In genomic region chrX:48575642-48576041, GRCh38 we compare ENCODE assay signal across 10 cellular contexts. TPM values are rescaled to one million over a fixed set of nuclear protein-coding genes. Genes with fewer than 3 reads are reported as not detected.
DNase-seq lines count a peak whose midpoint lies in the region; ATAC-seq and TF ChIP-seq lines count a peak whose summit lies in the region.
"Had no signal": no experiment of that assay in that cellular context is flagged by ENCODE, and none has a peak within 500 bp of the region (broad histone marks: within the 10 kb centered on the region; RNA-seq: fewer than 3 reads in every experiment).

No MANE protein-coding gene starts in this region.

- peaks cover 47% of the 10 kb centered on the region for H3K36me3 ChIP-seq in MG63

- H3K27ac ChIP-seq in C4-2B, result peak overlapping the region; percentile 99
- peak overlapping the region in 25 of 59 donors; percentile 12 to 99 (median 99) for H3K27ac ChIP-seq in dorsolateral prefrontal cortex

- no peak for TF ChIP-seq CTCF in C4-2B (conservative IDR thresholded peaks at IDR 0.05)
- TF ChIP-seq CTCF in dorsolateral prefrontal cortex (IDR thresholded peaks at IDR 0.05 in 54 of 56, conservative IDR thresholded peaks at IDR 0.05 in 2 of 56; ENCODE audit: low read depth in 1 of 56, partially characterized antibody in 56 of 56), result no peak
- no peak for TF ChIP-seq CTCF in nephron progenitor cell (IDR thresholded peaks at IDR 0.05)

- DNase-seq in MG63 (no peak), dorsolateral prefrontal cortex (no peak), nephron progenitor cell (no peak), Ammon's horn (ENCODE audit: low spot score) (no peak), NCI-H1436 (lab: John Stamatoyannopoulos, UW) (no peak)
- DNase-seq: central memory CD4-positive, alpha-beta T cell; NCI-H2029 treated with DMSO at 0.1 percent for 48 hours had no signal

- peaks cover 70% of the 10 kb centered on the region for H3K9me3 Mint-ChIP-seq in nephron progenitor cell

- H3K36me3 Mint-ChIP-seq in nephron progenitor cell (ENCODE audit: low read depth), result peaks cover 48% of the 10 kb centered on the region

- H3K4me3 ChIP-seq in MG63, result peak overlapping the region; percentile 91
- H3K4me3 ChIP-seq in dorsolateral prefrontal cortex, result peak overlapping the region in 56 of 59 donors; percentile 43 to 88 (median 74)

- no peaks in the 10 kb centered on the region for H3K27me3 Mint-ChIP-seq in nephron progenitor cell (ENCODE audit: low read depth, poor library complexity)

- H3K4me1 Mint-ChIP-seq in nephron progenitor cell, result peaks cover 16% of the 10 kb centered on the region

- intact Hi-C loops in dorsolateral prefrontal cortex (cut with DNase I), result loop anchor here (2.0 to 10.0 kb wide), 4 partner anchors 37 to 921 kb away; partner anchors contain the start of genes FTSJ1 (in 2 of the 2), SLC38A5 (in 2 of the 2), ELK1 (in 1 of the 2) and PORCN (in 1 of the 2)

- H3K9me3 ChIP-seq in MG63, result no peaks in the 10 kb centered on the region

- no peak overlapping the region for H3K27ac Mint-ChIP-seq in nephron progenitor cell

- ATAC-seq in GM18873 (IDR thresholded peaks at IDR 0.05; ENCODE audit: low FRiP score, unreplicated experiment), result no peak
- ATAC-seq in HG03521 (IDR thresholded peaks at IDR 0.05; ENCODE audit: unreplicated experiment), result no peak

- H3K27me3 ChIP-seq in MG63 (no peaks in the 10 kb centered on the region), dorsolateral prefrontal cortex (peaks cover 0 to 36% (median 0%) of the 10 kb centered on the region in 45 donors)

- peak overlapping the region; percentile 91 for H3K4me3 Mint-ChIP-seq in nephron progenitor cell

RNA-seq across cellular contexts. Expression of gene RBM3, which starts 1.4 kb away (rescaled TPM):
- 291 and 416 TPM in 2 replicates for total RNA-seq in MG63 (2014; rRNA removed; shearing (Covaris generic); ENCODE audit: low replicate concordance)
- total RNA-seq in dorsolateral prefrontal cortex, result 100 to 1,000 TPM in 10 of 120 experiments, 10 to 100 TPM in 110; 24.6 to 159 (median 56.4) TPM

RNA-seq across cellular contexts. Expression of gene WDR13, which starts 21.6 kb away (rescaled TPM):
- total RNA-seq in MG63 (2014; rRNA removed; shearing (Covaris generic); ENCODE audit: low replicate concordance), result 84.9 and 95.8 TPM in 2 replicates
- total RNA-seq in dorsolateral prefrontal cortex, result 100 to 1,000 TPM in 117 of 120 experiments, 10 to 100 TPM in 3; 86.7 to 175 (median 126) TPM

RNA-seq across cellular contexts. Expression of gene TBC1D25, which starts 36.1 kb away (rescaled TPM):
- total RNA-seq in MG63 (2014; rRNA removed; shearing (Covaris generic); ENCODE audit: low replicate concordance), result 2.7 and 9.3 TPM in 2 replicates
- total RNA-seq in dorsolateral prefrontal cortex, result 10 to 100 TPM; 15.0 to 35.0 (median 22.4) TPM

RNA-seq across cellular contexts. Expression of gene EBP, which starts 54.0 kb away (rescaled TPM):
- total RNA-seq in MG63 (2014; rRNA removed; shearing (Covaris generic); ENCODE audit: low replicate concordance), result 15.9 and 32.9 TPM in 2 replicates
- total RNA-seq in dorsolateral prefrontal cortex, result 10 to 100 TPM; 13.5 to 43.9 (median 25.0) TPM
